Comparison of ENCODE assay signal across 17 cellular contexts in the genomic region with DNA sequence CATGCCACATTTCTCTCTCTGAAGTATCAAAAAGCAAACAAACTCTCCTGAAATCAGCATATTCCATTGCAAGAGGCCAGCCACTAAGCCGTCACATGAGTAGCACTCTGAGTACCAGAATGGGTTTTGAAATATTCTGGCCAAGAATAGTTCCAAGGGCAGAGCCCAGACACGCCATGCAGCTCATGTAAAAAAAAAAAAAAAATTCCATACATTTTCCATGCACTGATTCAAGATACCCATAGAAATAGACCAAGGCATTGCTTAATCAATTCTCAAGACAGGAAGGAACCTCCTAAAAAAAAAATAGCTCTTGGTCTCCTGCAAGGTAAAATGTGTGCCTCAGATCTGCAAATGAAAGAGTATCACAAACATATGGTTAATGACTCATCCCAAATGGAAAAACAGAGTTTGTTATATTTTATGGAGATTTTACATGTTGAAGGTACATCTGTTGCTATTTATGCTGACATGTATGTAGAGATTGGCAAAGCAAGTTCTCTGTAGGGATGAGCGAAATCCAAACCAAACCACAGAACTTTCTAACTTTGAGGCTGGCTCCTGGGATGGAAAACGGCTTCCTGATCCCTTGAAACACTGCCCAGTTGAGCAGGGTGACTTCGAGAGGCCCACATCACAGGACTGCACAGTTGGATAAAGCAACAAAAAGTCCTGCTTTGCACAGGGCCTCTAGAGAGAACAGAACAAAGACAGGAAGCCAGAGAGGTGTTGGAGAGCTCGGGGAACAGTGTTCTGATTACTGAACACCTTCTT.
DNase-seq lines count a peak whose midpoint lies in the region; TF ChIP-seq lines count a peak whose summit lies in the region.
"Had no signal": no experiment of that assay in that cellular context is flagged by ENCODE, and none has a peak within 500 bp of the region (broad histone marks: within the 10 kb centered on the region; RNA-seq: fewer than 3 reads in every experiment).

No MANE protein-coding gene starts in this region.

- H2AFZ ChIP-seq in Loucy (ENCODE audit: low read length) = 0 out of 2 replicates have a peak overlapping the region, but pooled peaks have one; percentile 54

- TF ChIP-seq CTCF in Loucy (conservative IDR thresholded peaks at IDR 0.05; ENCODE audit: low read length) (no peak), GM10266 (IDR thresholded peaks at IDR 0.05; ENCODE audit: control insufficient read depth, insufficient read depth, low read depth, missing control alignments) (no peak)

- no peaks in the 10 kb centered on the region for H3K27me3 ChIP-seq in Loucy (ENCODE audit: insufficient read depth, low read length, poor library complexity, severe bottlenecking)
- H3K27me3 ChIP-seq: right lobe of liver had no signal

- H3K9me3 ChIP-seq in Loucy (ENCODE audit: insufficient read depth, low read depth, low read length) = peaks cover 3% of the 10 kb centered on the region; the same call in 1 of the 2 replicates
- H3K9me3 ChIP-seq: right lobe of liver had no signal

- H3K36me3 ChIP-seq in Loucy (ENCODE audit: insufficient read depth, low read length) = no peaks in the 10 kb centered on the region
- H3K36me3 ChIP-seq: right lobe of liver, WERI-Rb-1 had no signal

- peaks cover 10% of the 10 kb centered on the region for H3K4me1 ChIP-seq in Loucy (ENCODE audit: insufficient read depth, low read length, poor library complexity, severe bottlenecking)
- H3K4me1 ChIP-seq: right lobe of liver had no signal

- H3F3A ChIP-seq in Loucy (ENCODE audit: low read depth) = no peaks in the 10 kb centered on the region

- H3K9ac ChIP-seq in Loucy (ENCODE audit: low read depth, low read length, poor library complexity, severe bottlenecking) = no peak overlapping the region

- H3K4me3 ChIP-seq in Loucy (ENCODE audit: low read length, poor library complexity, severe bottlenecking) = no peak overlapping the region
- H3K4me3 ChIP-seq: right lobe of liver, SK-N-MC had no signal

- no peaks in the 10 kb centered on the region for H3K9me2 ChIP-seq in Loucy (replicated peaks; ENCODE audit: low read depth, low read length)

- no peaks in the 10 kb centered on the region for H3K79me2 ChIP-seq in Loucy (ENCODE audit: insufficient read depth, low read length)

- H4K20me1 ChIP-seq in Loucy (ENCODE audit: insufficient read depth, low read length, poor library complexity, severe bottlenecking) = no peaks in the 10 kb centered on the region

- no peak overlapping the region for H3K4me2 ChIP-seq in Loucy (ENCODE audit: low read depth, low read length, poor library complexity, severe bottlenecking)

- DNase-seq in AG20443 (ENCODE audit: low spot score) = peak; percentile 51
- DNase-seq in epidermal melanocyte (ENCODE audit: insufficient read length, low spot score) = peak; percentile 21
- peak; percentile 45 for DNase-seq in myocyte (ENCODE audit: low read depth)
- no peak for DNase-seq in NCI-H146 (lab: John Stamatoyannopoulos, UW)
- DNase-seq in GM10266 (ENCODE audit: extremely low spot score) = no peak
- no peak for DNase-seq in NCI-H1436 (lab: John Stamatoyannopoulos, UW)
- no peak for DNase-seq in OCI-M1 (lab: John Stamatoyannopoulos, UW)
- DNase-seq: activated gamma-delta T cell treated with Interleukin-2 at 50 U/mL for 16 hours; C1 segment of cervical spinal cord; islet precursor cell; Karpas-422; NCI-H2107; right lobe of liver; stimulated activated naive CD4-positive, alpha-beta T cell treated with Interleukin-2 at 50 U/mL for 16 hours; WERI-Rb-1 had no signal

Comparison
In these comparisons a context has a peak if more than half of its experiments do, and no peak if none do; other contexts are left out.
1. DNase-seq: peak in AG20443 (single experiment), epidermal melanocyte (single experiment) and myocyte (single experiment); none in NCI-H146 (single experiment), GM10266 (single experiment), NCI-H1436 (single experiment) and OCI-M1 (single experiment).